19 cellular contexts compared by ENCODE assay signal in the genomic region with DNA sequence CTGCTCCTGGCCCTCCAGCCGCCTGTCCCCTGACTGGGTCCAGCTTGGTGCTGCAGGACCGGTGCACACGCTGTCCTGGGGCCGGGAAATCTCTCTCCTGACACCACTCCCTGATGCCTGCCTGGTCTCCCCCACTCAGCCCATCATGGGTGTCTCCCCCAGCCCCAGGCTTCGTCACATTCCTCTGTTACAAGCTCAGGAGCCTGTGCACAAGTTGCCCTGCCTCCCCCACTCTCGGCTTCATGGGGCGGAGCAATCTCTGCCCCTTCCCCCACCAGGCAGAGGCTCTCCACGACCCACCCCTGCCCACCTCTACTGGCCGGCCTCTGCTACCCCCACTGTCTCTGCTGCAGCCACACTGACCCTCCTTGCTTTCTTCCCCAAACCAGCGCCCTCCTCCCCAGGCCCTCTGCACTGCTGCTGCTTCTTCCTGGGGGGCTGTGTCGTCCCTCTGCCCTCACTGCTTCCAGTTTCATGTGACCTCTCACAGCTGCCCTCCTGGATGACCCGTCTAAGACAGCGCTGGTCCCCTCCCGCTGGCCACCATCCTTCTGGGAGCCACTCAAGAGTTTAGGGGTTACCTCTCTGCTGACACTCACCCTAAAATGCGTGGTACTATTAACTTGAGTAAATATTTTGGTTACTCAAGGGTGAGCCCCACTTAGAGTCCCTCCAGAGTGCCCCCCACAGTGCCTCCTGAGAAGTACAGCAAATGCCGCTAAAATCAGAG. TPM values are rescaled to one million over a fixed set of nuclear protein-coding genes. Genes with fewer than 3 reads are reported as not detected.
A peak's percentile ranks its signal among the peaks of the same experiment; 100 is the strongest.
DNase-seq lines count a peak whose midpoint lies in the region; FAIRE-seq and TF ChIP-seq lines count a peak whose summit lies in the region.
"Had no signal": no experiment of that assay in that cellular context is flagged by ENCODE, and none has a peak within 500 bp of the region (broad histone marks: within the 10 kb centered on the region; RNA-seq: fewer than 3 reads in every experiment).

No MANE protein-coding gene starts in this region.

- DNase-seq in activated naive CD4-positive, alpha-beta T cell treated with anti-CD3 and anti-CD28 coated beads, Interleukin-2, amount 10 ng/mL, durations not matched to agents 7 days and 5 days: no peak
- DNase-seq in astrocyte (ENCODE audit: low read depth): no peak
- peak; percentile 49 for DNase-seq in neural progenitor cell (ENCODE audit: low spot score)
- no peak for DNase-seq in stimulated activated CD4-positive, alpha-beta T cell treated with anti-CD3 and anti-CD28 coated beads, Interleukin-4, amount 100 ng/mL, for 4 hours
- no peak for DNase-seq in activated T-cell treated with anti-CD3 and anti-CD28 coated beads, Interleukin-2, amount 50 U/mL, for 48 hours
- no peak for DNase-seq in OCI-M2 (lab: John Stamatoyannopoulos, UW; ENCODE audit: unreplicated experiment)
- DNase-seq in thyroid gland: no peak
- DNase-seq: 8988T; BE2C; CD4-positive, alpha-beta memory T cell; IMR-90; Karpas-422; NCI-H1105; NCI-H1694; NCI-H2227 treated with DMSO at 0.1 percent for 48 hours; NCI-H524; SHP77 treated with DMSO at 0.1 percent for 48 hours had no signal

- no peaks in the 10 kb centered on the region for H3K36me3 Mint-ChIP-seq in activated naive CD4-positive, alpha-beta T cell treated with anti-CD3 and anti-CD28 coated beads, Interleukin-2, amount 50 U/mL, for 24 hours
- H3K36me3 Mint-ChIP-seq in activated naive CD4-positive, alpha-beta T cell treated with anti-CD3 and anti-CD28 coated beads, Interleukin-2, amount 10 ng/mL, durations not matched to agents 7 days and 5 days: no peaks in the 10 kb centered on the region
- no peaks in the 10 kb centered on the region for H3K36me3 Mint-ChIP-seq in astrocyte (ENCODE audit: low read depth, unreplicated experiment)
- H3K36me3 Mint-ChIP-seq in neural progenitor cell: no peaks in the 10 kb centered on the region
- H3K36me3 Mint-ChIP-seq: CD4-positive, alpha-beta memory T cell had no signal

- no peak overlapping the region for H3K4me3 Mint-ChIP-seq in activated naive CD4-positive, alpha-beta T cell treated with anti-CD3 and anti-CD28 coated beads, Interleukin-2, amount 50 U/mL, for 24 hours
- no peak overlapping the region for H3K4me3 Mint-ChIP-seq in activated naive CD4-positive, alpha-beta T cell treated with anti-CD3 and anti-CD28 coated beads, Interleukin-2, amount 10 ng/mL, durations not matched to agents 7 days and 5 days
- no peak overlapping the region for H3K4me3 Mint-ChIP-seq in astrocyte (ENCODE audit: unreplicated experiment)
- no peak overlapping the region for H3K4me3 Mint-ChIP-seq in neural progenitor cell
- H3K4me3 Mint-ChIP-seq: CD4-positive, alpha-beta memory T cell had no signal

- WGBS in thyroid gland, 2 donors: 63 to 72% methylated on average over 15 to 16 of the region's 16 CpGs

- H3K79me2 ChIP-seq in astrocyte (ENCODE audit: insufficient read depth, low read length): no peaks in the 10 kb centered on the region
- H3K79me2 ChIP-seq in neural progenitor cell (ENCODE audit: low read depth): no peaks in the 10 kb centered on the region

- H3K27me3 ChIP-seq in astrocyte (ENCODE audit: insufficient read depth, low read length): peaks cover 31% of the 10 kb centered on the region
- H3K27me3 ChIP-seq in neural progenitor cell: peaks cover 58% of the 10 kb centered on the region
- H3K27me3 ChIP-seq in thyroid gland: no peaks in the 10 kb centered on the region

- no peak for TF ChIP-seq POLR2A in thyroid gland (IDR thresholded peaks at IDR 0.05)

- TF ChIP-seq CTCF in astrocyte (IDR thresholded peaks at IDR 0.05; ENCODE audit: insufficient read depth, low read depth, low read length): no peak
- peak; percentile 15 for TF ChIP-seq CTCF in neural progenitor cell (IDR thresholded peaks at IDR 0.05)
- TF ChIP-seq CTCF in thyroid gland (IDR thresholded peaks at IDR 0.05): no peak

- peaks cover 17% of the 10 kb centered on the region for H3K4me1 Mint-ChIP-seq in activated naive CD4-positive, alpha-beta T cell treated with anti-CD3 and anti-CD28 coated beads, Interleukin-2, amount 50 U/mL, for 24 hours
- H3K4me1 Mint-ChIP-seq in activated naive CD4-positive, alpha-beta T cell treated with anti-CD3 and anti-CD28 coated beads, Interleukin-2, amount 10 ng/mL, durations not matched to agents 7 days and 5 days: peaks cover 17% of the 10 kb centered on the region
- H3K4me1 Mint-ChIP-seq in astrocyte (ENCODE audit: low read depth, unreplicated experiment): peaks cover 2% of the 10 kb centered on the region
- peaks cover 43% of the 10 kb centered on the region for H3K4me1 Mint-ChIP-seq in neural progenitor cell

- H3K9ac ChIP-seq in astrocyte (ENCODE audit: low read length) (no peak overlapping the region), neural progenitor cell (no peak overlapping the region)

- FAIRE-seq in astrocyte (lab: Jason Lieb, UNC): no peak
- FAIRE-seq: H54 had no signal

- H3K27ac ChIP-seq in astrocyte (ENCODE audit: low read depth, low read length): no peak overlapping the region
- H3K27ac ChIP-seq in neural progenitor cell: no peak overlapping the region
- no peak overlapping the region for H3K27ac ChIP-seq in thyroid gland

- H3K4me1 ChIP-seq in astrocyte (ENCODE audit: insufficient read depth, low read length): peaks cover 14% of the 10 kb centered on the region
- H3K4me1 ChIP-seq in neural progenitor cell: peaks cover 38% of the 10 kb centered on the region
- H3K4me1 ChIP-seq in thyroid gland: peaks cover 30 to 31% of the 10 kb centered on the region in 2 donors
- H3K4me1 ChIP-seq: BE2C had no signal

- intact Hi-C loops in thyroid gland (cut with DNase I): no loop called here

- H3K9me3 Mint-ChIP-seq in activated naive CD4-positive, alpha-beta T cell treated with anti-CD3 and anti-CD28 coated beads, Interleukin-2, amount 50 U/mL, for 24 hours: no peaks in the 10 kb centered on the region
- no peaks in the 10 kb centered on the region for H3K9me3 Mint-ChIP-seq in activated naive CD4-positive, alpha-beta T cell treated with anti-CD3 and anti-CD28 coated beads, Interleukin-2, amount 10 ng/mL, durations not matched to agents 7 days and 5 days
- peaks cover 11% of the 10 kb centered on the region for H3K9me3 Mint-ChIP-seq in astrocyte (ENCODE audit: unreplicated experiment)
- no peaks in the 10 kb centered on the region for H3K9me3 Mint-ChIP-seq in neural progenitor cell

- H3K4me3 ChIP-seq in astrocyte (ENCODE audit: insufficient read depth, low read depth, low read length): no peak overlapping the region
- H3K4me3 ChIP-seq in neural progenitor cell: no peak overlapping the region
- H3K4me3 ChIP-seq in thyroid gland (replicated peaks in 1 of 3): no peak overlapping the region

- no peak overlapping the region for H2AFZ ChIP-seq in astrocyte (ENCODE audit: low read depth, low read length)
- peak overlapping the region; percentile 40 for H2AFZ ChIP-seq in neural progenitor cell (replicated peaks)

- H3K27ac Mint-ChIP-seq in activated naive CD4-positive, alpha-beta T cell treated with anti-CD3 and anti-CD28 coated beads, Interleukin-2, amount 50 U/mL, for 24 hours: peak overlapping the region; percentile 67
- no peak overlapping the region for H3K27ac Mint-ChIP-seq in activated naive CD4-positive, alpha-beta T cell treated with anti-CD3 and anti-CD28 coated beads, Interleukin-2, amount 10 ng/mL, durations not matched to agents 7 days and 5 days
- H3K27ac Mint-ChIP-seq in astrocyte (ENCODE audit: unreplicated experiment) (peak overlapping the region; percentile 27), neural progenitor cell (no peak overlapping the region)
- H3K27ac Mint-ChIP-seq: CD4-positive, alpha-beta memory T cell had no signal

- no peak overlapping the region for H3K4me2 ChIP-seq in astrocyte (ENCODE audit: low read length)
- peak overlapping the region; percentile 28 for H3K4me2 ChIP-seq in neural progenitor cell

- no peaks in the 10 kb centered on the region for H4K20me1 ChIP-seq in astrocyte (ENCODE audit: insufficient read depth, low read length)
- peaks cover 16% of the 10 kb centered on the region for H4K20me1 ChIP-seq in neural progenitor cell (ENCODE audit: low read depth)

- CTCF ChIA-PET in activated naive CD4-positive, alpha-beta T cell treated with anti-CD3 and anti-CD28 coated beads, Interleukin-2, amount 10 ng/mL, durations not matched to agents 7 days and 5 days (lab: Charles Lee): no interaction called here

- H3K9me3 ChIP-seq in astrocyte (ENCODE audit: insufficient read depth, low read depth, low read length) (no peaks in the 10 kb centered on the region), neural progenitor cell (ENCODE audit: low read depth) (no peaks in the 10 kb centered on the region), thyroid gland (no peaks in the 10 kb centered on the region)
- H3K9me3 ChIP-seq: BE2C had no signal

- H3K36me3 ChIP-seq in astrocyte (ENCODE audit: insufficient read depth, low read length) (no peaks in the 10 kb centered on the region), neural progenitor cell (no peaks in the 10 kb centered on the region), thyroid gland (no peaks in the 10 kb centered on the region)
- H3K36me3 ChIP-seq: BE2C had no signal

- H3K27me3 Mint-ChIP-seq in activated naive CD4-positive, alpha-beta T cell treated with anti-CD3 and anti-CD28 coated beads, Interleukin-2, amount 50 U/mL, for 24 hours: peaks cover 38% of the 10 kb centered on the region
- peaks cover 90% of the 10 kb centered on the region for H3K27me3 Mint-ChIP-seq in activated naive CD4-positive, alpha-beta T cell treated with anti-CD3 and anti-CD28 coated beads, Interleukin-2, amount 10 ng/mL, durations not matched to agents 7 days and 5 days
- peaks cover 84% of the 10 kb centered on the region for H3K27me3 Mint-ChIP-seq in astrocyte (ENCODE audit: low read depth, unreplicated experiment)
- H3K27me3 Mint-ChIP-seq in neural progenitor cell (ENCODE audit: insufficient read depth, low read depth): peaks cover 36% of the 10 kb centered on the region

- H3F3A ChIP-seq in neural progenitor cell (ENCODE audit: low read depth): no peaks in the 10 kb centered on the region

RNA-seq across cellular contexts. Expression of gene RIPK4, which starts 5.7 kb away (rescaled TPM):
- 1.1 and 1.8 TPM in 2 replicates for total RNA-seq in astrocyte
- 1.3 and 2.3 TPM in 2 replicates for total RNA-seq in neural progenitor cell (ENCODE audit: low replicate concordance)
- 10 to 100 TPM; 15.3 to 24.7 (median 22.6) TPM for total RNA-seq in thyroid gland

Comparison
In these comparisons a context has a peak if more than half of its experiments do, and no peak if none do; other contexts are left out.
1. H3K27ac Mint-ChIP-seq: peak in activated naive CD4-positive, alpha-beta T cell treated with anti-CD3 and anti-CD28 coated beads, Interleukin-2, amount 50 U/mL, for 24 hours (single experiment) and astrocyte (single experiment); none in activated naive CD4-positive, alpha-beta T cell treated with anti-CD3 and anti-CD28 coated beads, Interleukin-2, amount 10 ng/mL, durations not matched to agents 7 days and 5 days (single experiment) and neural progenitor cell (single experiment).